ENCODE assay signal across 1 cellular context in genomic region chr16:52499061-52499460, GRCh38.
TF ChIP-seq lines count a peak whose summit lies in the region.

No MANE protein-coding gene starts in this region.

TF ChIP-seq in neural cell, 6 proteins besides CTCF, POLR2A, EP300 and RAD21 (continued from another document):
- no peak for TF ChIP-seq REST (IDR thresholded peaks at IDR 0.05; ENCODE audit: borderline replicate concordance)
